Comparison of ENCODE assay signal across 20 cellular contexts in genomic region chr6:36063318-36063717, GRCh38. TPM values are rescaled to one million over a fixed set of nuclear protein-coding genes. Genes with fewer than 3 reads are reported as not detected.
DNase-seq lines count a peak whose midpoint lies in the region; ATAC-seq, FAIRE-seq and TF ChIP-seq lines count a peak whose summit lies in the region.
"Had no signal": no experiment of that assay in that cellular context is flagged by ENCODE, and none has a peak within 500 bp of the region (broad histone marks: within the 10 kb centered on the region; RNA-seq: fewer than 3 reads in every experiment).

No MANE protein-coding gene starts in this region.

- WGBS in K562 (ENCODE audit: insufficient coverage, low coverage, missing lambda C conversion rate): 93% methylated on average over 4 of the region's 4 CpGs

- H3K27me3 ChIP-seq in K562 (ENCODE audit: control insufficient read depth in 2 of 2, insufficient read depth in 2 of 2, low read length in 2 of 2) (no peaks in the 10 kb centered on the region), neutrophil (no peaks in the 10 kb centered on the region)
- H3K27me3 ChIP-seq: BLaER1 had no signal

- H3K36me3 Mint-ChIP-seq in Calu3 (ENCODE audit: insufficient read depth, unreplicated experiment): no peaks in the 10 kb centered on the region

- H3K4me1 ChIP-seq in K562 (replicated peaks in 1 of 2; ENCODE audit: control insufficient read depth in 2 of 2, insufficient read depth in 2 of 2, low read length in 2 of 2) (peaks cover 9 to 13% of the 10 kb centered on the region in 2 experiments; a peak in 3 of 5 replicates), neutrophil (ENCODE audit: control insufficient read depth in 1 of 2, insufficient read depth in 1 of 2, low read depth in 1 of 2, low read length in 1 of 2) (peaks cover 8 to 23% of the 10 kb centered on the region in 2 experiments)
- H3K4me1 ChIP-seq: BLaER1, HAP-1 had no signal

- H3K9me1 ChIP-seq in K562 (ENCODE audit: control insufficient read depth, insufficient read depth, low read length): peaks cover 5% of the 10 kb centered on the region

- H3K4me1 Mint-ChIP-seq in Calu3 (ENCODE audit: low read depth, unreplicated experiment): peaks cover 41% of the 10 kb centered on the region

- no peak overlapping the region for H3K4me3 Mint-ChIP-seq in Calu3 (ENCODE audit: low read depth, unreplicated experiment)
- H3K4me3 Mint-ChIP-seq: B cell; CD8-positive, alpha-beta memory T cell; HFFc6 had no signal

- in situ Hi-C loops in K562 (cut with MboI): no loop called here

- peak; percentile 7 for DNase-seq in Calu3
- DNase-seq in K562 (ENCODE audit: extremely low read depth in 1 of 4, low spot score in 3 of 4): no peak
- no peak for DNase-seq in KG1 (lab: John Stamatoyannopoulos, UW)
- no peak for DNase-seq in frontal cortex (ENCODE audit: low spot score in 2 of 2)
- DNase-seq: CD4-positive, CD25-positive, alpha-beta regulatory T cell; CD8-positive, alpha-beta memory T cell; DMS153; DND-41; GOT3; HFFc6 had no signal

- H3K27ac ChIP-seq in K562 (ENCODE audit: extremely low read depth, low read depth, low read length) (no peak overlapping the region), neutrophil (peak overlapping the region; percentile 58)
- H3K27ac ChIP-seq: BLaER1, C4-2B had no signal

- POLR2A ChIA-PET in K562 (lab: Yijun Ruan, JAX): no interaction called here

- no peak for TF ChIP-seq RAD21 in K562 (CRISPR knock-in tag; conservative IDR thresholded peaks at IDR 0.05 in 1 of 2, IDR thresholded peaks at IDR 0.05 in 1 of 2)

- peaks cover 31% of the 10 kb centered on the region for H4K20me1 ChIP-seq in K562 (replicated peaks; ENCODE audit: control insufficient read depth, insufficient read depth, low read length)

- H3K4me2 ChIP-seq in K562 (ENCODE audit: insufficient read depth, low read length): no peak overlapping the region
- H3K4me2 ChIP-seq: BLaER1 had no signal

- no peaks in the 10 kb centered on the region for H3K9me3 ChIP-seq in K562 (replicated peaks; ENCODE audit: control insufficient read depth, insufficient read depth, low read depth, low read length)
- no peaks in the 10 kb centered on the region for H3K9me3 ChIP-seq in neutrophil
- H3K9me3 ChIP-seq: BLaER1, HAP-1 had no signal

- no peak for TF ChIP-seq POLR2A in K562 (conservative IDR thresholded peaks at IDR 0.05)

- no peak for ATAC-seq in K562
- ATAC-seq in GM18511 (IDR thresholded peaks at IDR 0.05; ENCODE audit: unreplicated experiment): no peak
- ATAC-seq: GM12878 had no signal

- H3K9me3 Mint-ChIP-seq in Calu3 (ENCODE audit: low read depth, unreplicated experiment): peaks cover 3% of the 10 kb centered on the region
- H3K9me3 Mint-ChIP-seq: CD8-positive, alpha-beta memory T cell; HFFc6 had no signal

- H3K36me3 ChIP-seq in K562 (ENCODE audit: control insufficient read depth, insufficient read depth, low read length): peaks cover 33% of the 10 kb centered on the region; the same call in 2 of the 3 replicates
- H3K36me3 ChIP-seq in neutrophil: peaks cover 45% of the 10 kb centered on the region

- H3K27ac Mint-ChIP-seq in Calu3 (ENCODE audit: unreplicated experiment): no peak overlapping the region
- H3K27ac Mint-ChIP-seq: B cell, HFFc6 had no signal

- intact Hi-C loops in Calu3 (cut with micrococcal nuclease; ENCODE audit: unreplicated experiment) (no loop called here), K562 (cut with micrococcal nuclease) (no loop called here)

- TF ChIP-seq EP300 in K562 (IDR thresholded peaks at IDR 0.05; ENCODE audit: low read length): no peak

- peaks cover 31% of the 10 kb centered on the region for H3K79me2 ChIP-seq in K562 (ENCODE audit: control insufficient read depth, insufficient read depth, low read length)

- CTCF ChIA-PET in Calu3 (lab: Charles Lee) (no interaction called here), K562 (lab: Yijun Ruan, JAX; ENCODE audit: low intra/inter-chr PET ratio) (no interaction called here)

- no peak overlapping the region for H3K4me3 ChIP-seq in K562
- no peak overlapping the region for H3K4me3 ChIP-seq in neutrophil (ENCODE audit: low read depth in 1 of 2, low read length in 1 of 2)
- H3K4me3 ChIP-seq: BLaER1, GM12878, HAP-1 had no signal

- BruUV-seq in Calu3 (replicated peaks; lab: Mats Ljungman, UMichigan) (no TSS peak), K562 (replicated peaks; lab: Mats Ljungman, UMichigan) (no TSS peak)

- H3K9ac ChIP-seq in K562 (ENCODE audit: insufficient read depth in 1 of 2, low read depth in 2 of 2, low read length in 2 of 2): no peak overlapping the region
- H3K9ac ChIP-seq: BLaER1 had no signal

- FAIRE-seq in K562 (lab: Jason Lieb, UNC) (no peak), frontal cortex (lab: Jason Lieb, UNC) (no peak)
- FAIRE-seq: G401.6, GM12878 had no signal

- H2AFZ ChIP-seq in K562 (ENCODE audit: low read depth, low read length): no peak overlapping the region

- H3K27me3 Mint-ChIP-seq in Calu3 (ENCODE audit: unreplicated experiment): no peaks in the 10 kb centered on the region
- H3K27me3 Mint-ChIP-seq: B cell; CD4-positive, CD25-positive, alpha-beta regulatory T cell; CD8-positive, alpha-beta memory T cell had no signal

- TF ChIP-seq CTCF in Calu3 (IDR thresholded peaks at IDR 0.05; ENCODE audit: unreplicated experiment) (no peak), K562 (IDR thresholded peaks at IDR 0.05 in 2 of 3, conservative IDR thresholded peaks at IDR 0.05 in 1 of 3; ENCODE audit: insufficient read depth in 2 of 3, low read depth in 1 of 3, low read length in 3 of 3) (no peak), neutrophil (IDR thresholded peaks at IDR 0.05) (no peak)

TF ChIP-seq in K562, 482 proteins besides CTCF, POLR2A, EP300 and RAD21:
- TF ChIP-seq HDAC3 (IDR thresholded peaks at IDR 0.05; ENCODE audit: borderline replicate concordance, partially characterized antibody): no peak
- TF ChIP-seq STAT5B (CRISPR knock-in tag; IDR thresholded peaks at IDR 0.05): no peak
- peak; percentile 11 for TF ChIP-seq MEIS2 (IDR thresholded peaks at IDR 0.05; ENCODE audit: partially characterized antibody)
TF ChIP-seq in K562: peak in this region for 1.

RNA-seq across cellular contexts. Expression of gene MAPK14, which starts 35.7 kb away (rescaled TPM):
- 59.5 and 60.9 TPM in 2 replicates for total RNA-seq in Calu3 (2022)
- total RNA-seq in K562 (2011; cell fraction: chromatin; rRNA removed; ENCODE audit: low replicate concordance): 97.7 and 174 TPM in 2 replicates
- 48.2 and 54.3 TPM in 2 replicates for total RNA-seq in K562 (2011; cell fraction: nucleolus; rRNA removed)
- total RNA-seq in K562 (2011; cell fraction: nucleoplasm; rRNA removed): 120 and 207 TPM in 2 replicates
- total RNA-seq in K562 (2014; rRNA removed): 27.8 and 34.0 TPM in 2 replicates
- total RNA-seq in K562 (2014; rRNA removed; fragmentation: Illumina TruSeq; extraction: Trizol): 41.5 and 42.5 TPM in 2 replicates
- 41.9 and 44.9 TPM in 2 replicates for total RNA-seq in K562 (2015; rRNA removed; fragmentation: Illumina TruSeq; extraction: Trizol)
- total RNA-seq in K562 (2021): 37.2 and 45.4 TPM in 2 replicates
- 57.9 and 62.7 TPM in 2 replicates for polyA plus RNA-seq in K562 (2011; rRNA removed)
- 22.2 and 39.3 TPM in 2 replicates for polyA plus RNA-seq in K562 (2011; cell fraction: cytosol; rRNA removed)
- 44.9 and 53.3 TPM in 2 replicates for polyA plus RNA-seq in K562 (2011; cell fraction: nucleus; rRNA removed)
- polyA plus RNA-seq in K562 (2012): 28.4 and 30.6 TPM in 2 replicates
- 31.3 and 35.5 TPM in 2 replicates for polyA plus RNA-seq in K562 (2014; fragmentation: Illumina TruSeq; extraction: Trizol)
- polyA plus RNA-seq in K562 (2014; fragmentation: Nextera tagmentation; extraction: Ambion mirVana): 10 to 100 TPM in 1 of 2 experiments, 1 to 10 TPM in 1; 8.8 to 11.8 TPM
- 30.1 and 32.7 TPM in 2 replicates for polyA plus RNA-seq in K562 (2014; rRNA removed)
- polyA minus RNA-seq in K562 (2011; rRNA and poly(A)+ RNA removed): 102 and 107 TPM in 2 replicates
- 25.3 and 39.2 TPM in 2 replicates for polyA minus RNA-seq in K562 (2011; cell fraction: cytosol; rRNA and poly(A)+ RNA removed)
- 51.0 and 75.9 TPM in 2 replicates for polyA minus RNA-seq in K562 (2011; cell fraction: nucleus; rRNA and poly(A)+ RNA removed)
- total RNA-seq in frontal cortex: 34.2 TPM

RNA-seq across cellular contexts. Expression of gene SLC26A8, which starts 38.9 kb away (rescaled TPM):
- total RNA-seq in Calu3 (2022): 0.10 TPM in 1 of 2 replicates, not detected in the other
- total RNA-seq in K562 (2011; cell fraction: chromatin; rRNA removed; ENCODE audit: low replicate concordance): not detected in 2 replicates
- not detected in 2 replicates for total RNA-seq in K562 (2011; cell fraction: nucleolus; rRNA removed)
- not detected in 2 replicates for total RNA-seq in K562 (2011; cell fraction: nucleoplasm; rRNA removed)
- not detected in 2 replicates for total RNA-seq in K562 (2014; rRNA removed)
- not detected in 2 replicates for total RNA-seq in K562 (2014; rRNA removed; fragmentation: Illumina TruSeq; extraction: Trizol)
- not detected in 2 replicates for total RNA-seq in K562 (2015; rRNA removed; fragmentation: Illumina TruSeq; extraction: Trizol)
- total RNA-seq in K562 (2021): not detected in 2 replicates
- not detected in 2 replicates for polyA plus RNA-seq in K562 (2011; rRNA removed)
- not detected in 2 replicates for polyA plus RNA-seq in K562 (2011; cell fraction: cytosol; rRNA removed)
- polyA plus RNA-seq in K562 (2011; cell fraction: nucleus; rRNA removed): not detected in 2 replicates
- polyA plus RNA-seq in K562 (2012): not detected in 2 replicates
- polyA plus RNA-seq in K562 (2014; fragmentation: Illumina TruSeq; extraction: Trizol): not detected in 2 replicates
- polyA plus RNA-seq in K562 (2014; fragmentation: Nextera tagmentation; extraction: Ambion mirVana): not detected
- polyA plus RNA-seq in K562 (2014; rRNA removed): not detected in 2 replicates
- polyA minus RNA-seq in K562 (2011; rRNA and poly(A)+ RNA removed): not detected in 2 replicates
- polyA minus RNA-seq in K562 (2011; cell fraction: cytosol; rRNA and poly(A)+ RNA removed): not detected in 2 replicates
- not detected in 2 replicates for polyA minus RNA-seq in K562 (2011; cell fraction: nucleus; rRNA and poly(A)+ RNA removed)
- total RNA-seq in frontal cortex: 5.7 TPM
- total RNA-seq: A172; B cell; CD4-positive, CD25-positive, alpha-beta regulatory T cell; CD8-positive, alpha-beta memory T cell; HFFc6 had no signal
- polyA plus RNA-seq: AG04450; CD4-positive, CD25-positive, alpha-beta regulatory T cell; CD8-positive, alpha-beta memory T cell had no signal
